ENCODE assay signal across 1 cellular context in genomic region chr16:24853830-24854229, GRCh38.
TF ChIP-seq lines count a peak whose summit lies in the region.

No MANE protein-coding gene starts in this region.

TF ChIP-seq in HCT116, 20 proteins besides CTCF, POLR2A, EP300 and RAD21 (continued from another document):
- TF ChIP-seq ZBTB33 (IDR thresholded peaks at IDR 0.05; ENCODE audit: extremely low read depth, insufficient replicate concordance, low read length): no peak
- TF ChIP-seq ZFX (IDR thresholded peaks at IDR 0.05): no peak
- TF ChIP-seq CBX3 (IDR thresholded peaks at IDR 0.05; ENCODE audit: low read depth): no peak
- no peak for TF ChIP-seq REST (IDR thresholded peaks at IDR 0.05; ENCODE audit: low read depth)
- no peak for TF ChIP-seq JUND (IDR thresholded peaks at IDR 0.05)
- no peak for TF ChIP-seq POLR2AphosphoS5 (IDR thresholded peaks at IDR 0.05; ENCODE audit: low read depth, low read length)
- TF ChIP-seq MAX (IDR thresholded peaks at IDR 0.05): no peak
